Comparison of ENCODE assay signal across 19 cellular contexts in the genomic region with DNA sequence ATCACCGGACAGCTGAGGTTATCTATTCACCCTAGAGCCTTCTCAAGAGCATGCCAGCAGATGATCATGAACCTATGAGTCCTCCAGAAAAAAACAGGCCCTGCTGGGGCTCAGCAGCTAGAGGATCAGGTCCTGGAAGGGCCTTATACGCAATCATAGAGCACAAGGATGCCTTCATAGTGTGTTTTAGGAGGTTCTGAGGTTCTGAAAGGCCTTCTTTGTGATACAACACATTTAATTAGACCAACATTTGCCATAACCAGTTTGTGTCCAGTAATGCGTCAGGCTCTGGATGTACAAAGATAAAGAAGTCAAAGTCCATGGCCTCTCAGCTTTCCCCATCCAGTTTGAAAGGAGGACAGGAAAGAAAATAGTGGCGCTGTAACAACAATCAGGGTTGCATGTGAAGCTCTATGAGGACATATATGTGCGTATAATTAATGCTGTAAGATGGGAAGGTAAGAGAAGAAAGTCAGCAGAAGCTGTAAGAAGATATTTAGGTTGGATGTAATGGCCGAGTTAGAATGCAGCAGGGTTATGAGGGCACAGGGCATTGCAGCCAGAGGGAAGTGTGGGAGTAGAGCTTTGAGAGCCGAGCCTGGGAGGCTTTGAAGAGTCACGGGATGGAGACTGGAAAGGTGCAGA.
DNase-seq lines count a peak whose midpoint lies in the region; ATAC-seq, FAIRE-seq and TF ChIP-seq lines count a peak whose summit lies in the region.
"Had no signal": no experiment of that assay in that cellular context is flagged by ENCODE, and none has a peak within 500 bp of the region (broad histone marks: within the 10 kb centered on the region; RNA-seq: fewer than 3 reads in every experiment).

No MANE protein-coding gene starts in this region.

- H3K79me2 ChIP-seq in HepG2 (ENCODE audit: insufficient read depth, low read length) (no peaks in the 10 kb centered on the region), parathyroid adenoma (no peaks in the 10 kb centered on the region)

- no peaks in the 10 kb centered on the region for H3K27me3 Mint-ChIP-seq in Caco-2 (ENCODE audit: insufficient read depth, unreplicated experiment)

- CTCF ChIA-PET in Caco-2 (lab: Charles Lee), result no interaction called here
- CTCF ChIA-PET in HepG2 (lab: Yijun Ruan, JAX; ENCODE audit: low intra/inter-chr PET ratio, low total read pairs), result no interaction called here

- peaks cover 7% of the 10 kb centered on the region for H3K4me1 Mint-ChIP-seq in Caco-2 (ENCODE audit: low read depth, unreplicated experiment)

- H3K36me3 ChIP-seq in Caco-2 (ENCODE audit: control insufficient read depth, insufficient read depth, low read length) (no peaks in the 10 kb centered on the region), HepG2 (replicated peaks in 1 of 2; ENCODE audit: control insufficient read depth in 1 of 2, insufficient read depth in 2 of 2, low read length in 2 of 2) (no peaks in the 10 kb centered on the region), parathyroid adenoma (ENCODE audit: control insufficient read depth, insufficient read depth, low read length) (no peaks in the 10 kb centered on the region), testis (ENCODE audit: low read depth, missing control alignments) (no peaks in the 10 kb centered on the region)

- no peaks in the 10 kb centered on the region for H4K20me1 ChIP-seq in HepG2 (ENCODE audit: insufficient read depth, low read length)

- H3K9ac ChIP-seq in HepG2 (ENCODE audit: insufficient read depth, low read depth, low read length), result peak overlapping the region; percentile 65
- no peak overlapping the region for H3K9ac ChIP-seq in parathyroid adenoma

- BruUV-seq in Caco-2 (replicated peaks; lab: Mats Ljungman, UMichigan), result no TSS peak
- TSS peak; percentile 76 for BruUV-seq in HepG2 (replicated peaks; lab: Mats Ljungman, UMichigan)

- H3K27ac Mint-ChIP-seq in Caco-2 (ENCODE audit: unreplicated experiment), result peak overlapping the region; percentile 28

- H3K36me3 Mint-ChIP-seq in Caco-2 (ENCODE audit: insufficient read depth, unreplicated experiment), result no peaks in the 10 kb centered on the region

- H3K27ac ChIP-seq in HepG2 (ENCODE audit: extremely low read length, insufficient read depth, low read length), result peak overlapping the region; percentile 95
- no peak overlapping the region for H3K27ac ChIP-seq in parathyroid adenoma
- no peak overlapping the region for H3K27ac ChIP-seq in testis

- intact Hi-C loops in Caco-2 (cut with micrococcal nuclease; ENCODE audit: unreplicated experiment), result no loop called here
- intact Hi-C loops in HepG2 (cut with micrococcal nuclease; ENCODE audit: unreplicated experiment), result loop anchor here (1.0 to 10.0 kb wide), 3 partner anchors 24 to 305 kb away; a partner anchor contains a TSS
- intact Hi-C loops in testis (cut with DNase I; ENCODE audit: low total_unique reads), result no loop called here

- H3K4me3 Mint-ChIP-seq in Caco-2 (ENCODE audit: unreplicated experiment), result no peak overlapping the region

- TF ChIP-seq POLR2A in HepG2 (IDR thresholded peaks at IDR 0.05; ENCODE audit: insufficient read depth in 1 of 2, low read depth in 2 of 2, low read length in 2 of 2) (peak in 1 of 2 experiments; percentile 56; a peak in 2 of 4 replicates), testis (IDR thresholded peaks at IDR 0.05) (no peak)

- H3K4me2 ChIP-seq in HepG2 (ENCODE audit: low read depth, low read length) (peak overlapping the region; percentile 92), parathyroid adenoma (ENCODE audit: low read length) (no peak overlapping the region)

- POLR2A ChIA-PET in Caco-2 (lab: Charles Lee) (no interaction called here), HepG2 (lab: Yijun Ruan, JAX) (interaction anchor here (0.8 to 2.0 kb wide), 9 partner anchors 9 to 328 kb away, joined by 3 to 16 read pairs (median 5); no protein-coding TSS in a partner anchor)

- TF ChIP-seq CTCF in Caco-2 (IDR thresholded peaks at IDR 0.05; ENCODE audit: insufficient read depth in 1 of 2, low read depth in 1 of 2, low read length in 1 of 2, severe bottlenecking in 1 of 2, unreplicated experiment in 1 of 2) (no peak), HepG2 (CRISPR knock-in tag; IDR thresholded peaks at IDR 0.05) (peak; percentile 61), parathyroid adenoma (IDR thresholded peaks at IDR 0.05) (no peak), testis (IDR thresholded peaks at IDR 0.05) (no peak)

- H3K4me3 ChIP-seq in Caco-2 (ENCODE audit: low read depth, low read length), result no peak overlapping the region
- H3K4me3 ChIP-seq in HepG2 (replicated peaks in 1 of 3; ENCODE audit: insufficient read depth in 1 of 3, low read depth in 2 of 3, low read length in 3 of 3), result peak overlapping the region; percentile 32 to 54 (median 49); a peak in 5 of 6 replicates
- H3K4me3 ChIP-seq in parathyroid adenoma (ENCODE audit: low read depth, low read length), result no peak overlapping the region
- H3K4me3 ChIP-seq in testis, result no peak overlapping the region

- 0 out of 2 replicates have a peak, but pooled peaks have one; percentile 19 for TF ChIP-seq RAD21 in HepG2 (CRISPR knock-in tag; IDR thresholded peaks at IDR 0.05)

- peak overlapping the region; percentile 82 for H2AFZ ChIP-seq in HepG2 (ENCODE audit: low read length)
- H2AFZ ChIP-seq in parathyroid adenoma, result peak overlapping the region; percentile 72

- no peaks in the 10 kb centered on the region for H3K27me3 ChIP-seq in Caco-2 (replicated peaks; ENCODE audit: control insufficient read depth, insufficient read depth, low read length)
- H3K27me3 ChIP-seq in HepG2 (ENCODE audit: control insufficient read depth in 1 of 2, insufficient read depth in 2 of 2, low read length in 2 of 2), result no peaks in the 10 kb centered on the region
- H3K27me3 ChIP-seq in parathyroid adenoma (ENCODE audit: control insufficient read depth, insufficient read depth, low read length), result no peaks in the 10 kb centered on the region
- no peaks in the 10 kb centered on the region for H3K27me3 ChIP-seq in testis

- DNase-seq in Caco-2 (no peak), RPMI7951 (ENCODE audit: low read depth) (peak; percentile 19), HepG2 (ENCODE audit: low spot score) (peak; percentile 96), testis (no peak)
- DNase-seq in activated T-cell treated with anti-CD3 and anti-CD28 coated beads, Interleukin-2, amount 50 U/mL, for 48 hours, result no peak
- DNase-seq: C1 segment of cervical spinal cord, DMS79, GOT3, Kasumi-1, NCI-H1930, NCI-H2171, SIG-M5 had no signal

- peak; percentile 97 for FAIRE-seq in HepG2 (lab: Jason Lieb, UNC)
- FAIRE-seq: A204.1, G401.6, GM12891, GM19239 had no signal

- peak in 1 of 2 experiments; percentile 70; a peak in 1 of 4 replicates for TF ChIP-seq EP300 in HepG2 (IDR thresholded peaks at IDR 0.05; ENCODE audit: low read depth in 2 of 2, low read length in 2 of 2)
- TF ChIP-seq EP300 in HepG2 (CRISPR knock-in tag; IDR thresholded peaks at IDR 0.05; ENCODE audit: borderline replicate concordance), result peak; percentile 78

- H3K9me3 ChIP-seq in Caco-2 (no peaks in the 10 kb centered on the region), HepG2 (ENCODE audit: low read length) (no peaks in the 10 kb centered on the region), parathyroid adenoma (ENCODE audit: control insufficient read depth, low read length) (no peaks in the 10 kb centered on the region), testis (no peaks in the 10 kb centered on the region)

- H3K9me3 Mint-ChIP-seq in Caco-2 (ENCODE audit: unreplicated experiment), result peaks cover 9% of the 10 kb centered on the region

- WGBS in HepG2 (ENCODE audit: low lambda C conversion rate), result 4% methylated on average over 8 of the region's 8 CpGs
- 76 to 80% methylated on average over 8 of the region's 8 CpGs for WGBS in testis, 2 donors

- H3K4me1 ChIP-seq in Caco-2 (peaks cover 8% of the 10 kb centered on the region), HepG2 (ENCODE audit: insufficient read depth, low read length) (peaks cover 44% of the 10 kb centered on the region), parathyroid adenoma (no peaks in the 10 kb centered on the region), testis (no peaks in the 10 kb centered on the region)

- in situ Hi-C loops in HepG2 (cut with HindIII; ENCODE audit: extremely low pct_ligation_motif_present, low pct_unique_long_range_greater_than_20kb), result no loop called here

- ATAC-seq in HepG2 (peak; percentile 96), GM21619 (IDR thresholded peaks at IDR 0.05; ENCODE audit: unreplicated experiment) (no peak), HG03342 (IDR thresholded peaks at IDR 0.05; ENCODE audit: unreplicated experiment) (no peak)

TF ChIP-seq in HepG2, 621 proteins besides CTCF, POLR2A, EP300 and RAD21 (continues in another document):
- TF ChIP-seq TSC22D2 (CRISPR knock-in tag; IDR thresholded peaks at IDR 0.05; ENCODE audit: borderline replicate concordance), result 0 out of 2 replicates have a peak, but pooled peaks have one; percentile 57
- TF ChIP-seq ELF3 (CRISPR knock-in tag; IDR thresholded peaks at IDR 0.05), result peak; percentile 18; the same call in 1 of the 2 replicates
- peak; percentile 53 for TF ChIP-seq SPEN (CRISPR knock-in tag; IDR thresholded peaks at IDR 0.05; ENCODE audit: low read depth)
- TF ChIP-seq, protein P1, sequence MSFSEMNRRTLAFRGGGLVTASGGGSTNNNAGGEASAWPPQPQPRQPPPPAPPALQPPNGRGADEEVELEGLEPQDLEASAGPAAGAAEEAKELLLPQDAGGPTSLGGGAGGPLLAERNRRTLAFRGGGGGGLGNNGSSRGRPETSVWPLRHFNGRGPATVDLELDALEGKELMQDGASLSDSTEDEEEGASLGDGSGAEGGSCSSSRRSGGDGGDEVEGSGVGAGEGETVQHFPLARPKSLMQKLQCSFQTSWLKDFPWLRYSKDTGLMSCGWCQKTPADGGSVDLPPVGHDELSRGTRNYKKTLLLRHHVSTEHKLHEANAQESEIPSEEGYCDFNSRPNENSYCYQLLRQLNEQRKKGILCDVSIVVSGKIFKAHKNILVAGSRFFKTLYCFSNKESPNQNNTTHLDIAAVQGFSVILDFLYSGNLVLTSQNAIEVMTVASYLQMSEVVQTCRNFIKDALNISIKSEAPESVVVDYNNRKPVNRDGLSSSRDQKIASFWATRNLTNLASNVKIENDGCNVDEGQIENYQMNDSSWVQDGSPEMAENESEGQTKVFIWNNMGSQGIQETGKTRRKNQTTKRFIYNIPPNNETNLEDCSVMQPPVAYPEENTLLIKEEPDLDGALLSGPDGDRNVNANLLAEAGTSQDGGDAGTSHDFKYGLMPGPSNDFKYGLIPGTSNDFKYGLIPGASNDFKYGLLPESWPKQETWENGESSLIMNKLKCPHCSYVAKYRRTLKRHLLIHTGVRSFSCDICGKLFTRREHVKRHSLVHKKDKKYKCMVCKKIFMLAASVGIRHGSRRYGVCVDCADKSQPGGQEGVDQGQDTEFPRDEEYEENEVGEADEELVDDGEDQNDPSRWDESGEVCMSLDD (CRISPR knock-in tag; IDR thresholded peaks at IDR 0.05; ENCODE audit: borderline replicate concordance), result no peak
- peak; percentile 41; the same call in 1 of the 2 replicates for TF ChIP-seq FOSL2 (CRISPR knock-in tag; IDR thresholded peaks at IDR 0.05)
- no peak for TF ChIP-seq ZSCAN22 (CRISPR knock-in tag; IDR thresholded peaks at IDR 0.05)
- TF ChIP-seq KAT8 (CRISPR knock-in tag; IDR thresholded peaks at IDR 0.05), result peak; percentile 71; the same call in 1 of the 2 replicates

Comparison
In these comparisons a context has a peak if more than half of its experiments do, and no peak if none do; other contexts are left out.
1. DNase-seq: peak in RPMI7951 (single experiment) and HepG2 (single experiment); none in Caco-2 (0 of 2), activated T-cell treated with anti-CD3 and anti-CD28 coated beads, Interleukin-2, amount 50 U/mL, for 48 hours (0 of 2) and testis (single experiment).
2. H3K4me3 ChIP-seq: peak in HepG2 (3 of 3); none in Caco-2 (single experiment), parathyroid adenoma (single experiment) and testis (0 of 2).